8 cellular contexts compared by ENCODE assay signal in the genomic region with DNA sequence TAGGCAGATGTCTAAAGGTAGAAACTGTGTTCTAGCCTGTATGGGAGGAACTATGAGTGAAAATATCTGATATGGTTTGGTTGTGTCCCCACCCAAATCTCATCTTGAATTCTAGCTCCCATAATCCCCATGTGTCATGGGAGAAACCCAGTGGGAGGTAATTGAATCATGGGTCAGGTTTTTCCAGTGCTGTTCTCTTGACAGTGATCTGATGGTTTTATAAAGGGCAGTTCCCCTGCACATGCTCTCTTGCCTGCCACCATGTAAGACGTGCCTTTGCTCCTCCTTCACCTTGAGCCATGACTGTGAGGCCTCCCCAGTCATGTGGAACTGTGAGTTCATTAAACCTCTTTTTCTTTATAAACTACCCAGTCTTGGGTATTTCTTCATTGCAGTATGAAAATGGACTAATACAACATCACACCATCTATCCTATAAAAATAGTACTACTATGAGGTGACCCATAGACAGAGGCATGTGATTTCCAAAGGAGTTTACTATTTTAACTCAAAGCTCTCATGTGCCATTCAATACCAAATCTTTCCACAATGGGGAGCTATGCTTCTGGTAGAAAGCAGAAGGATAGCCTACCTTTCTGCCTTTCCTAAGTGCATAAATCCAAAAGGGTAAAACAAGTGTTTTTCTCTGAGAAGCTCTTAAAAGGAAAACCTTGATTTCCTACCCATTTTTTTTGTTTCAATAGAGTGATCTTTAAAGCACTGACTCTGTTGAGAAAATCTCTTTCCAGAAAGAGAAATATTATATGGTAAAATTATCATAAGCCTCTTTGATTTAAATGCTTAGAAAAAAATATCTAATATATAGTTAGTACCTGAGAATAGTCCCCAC. TPM values are rescaled to one million over a fixed set of nuclear protein-coding genes. Genes with fewer than 3 reads are reported as not detected.
DNase-seq lines count a peak whose midpoint lies in the region; ATAC-seq and TF ChIP-seq lines count a peak whose summit lies in the region.

No MANE protein-coding gene starts in this region.

- CTCF ChIA-PET in activated CD8-positive, alpha-beta memory T cell treated with anti-CD3 and anti-CD28 coated beads, Interleukin-2, amount 10 ng/mL, durations not matched to agents 7 days and 5 days (lab: Charles Lee): interaction anchor here (0.7 to 4.8 kb wide), 19 partner anchors 10 to 441 kb away, joined by 3 to 33 read pairs (median 4); a partner anchor contains a TSS

- peak; percentile 71 for TF ChIP-seq CTCF in chondrocyte (IDR thresholded peaks at IDR 0.05)
- peak; percentile 60 for TF ChIP-seq CTCF in neural crest cell (conservative IDR thresholded peaks at IDR 0.05)

- peaks cover 5% of the 10 kb centered on the region for H3K4me1 Mint-ChIP-seq in activated CD8-positive, alpha-beta memory T cell treated with anti-CD3 and anti-CD28 coated beads, Interleukin-2, amount 10 ng/mL, durations not matched to agents 7 days and 5 days
- H3K4me1 Mint-ChIP-seq in chondrocyte (ENCODE audit: low read depth) (peaks cover 2% of the 10 kb centered on the region), neural crest cell (no peaks in the 10 kb centered on the region)

- DNase-seq in activated CD8-positive, alpha-beta memory T cell treated with anti-CD3 and anti-CD28 coated beads, Interleukin-2, amount 10 ng/mL, durations not matched to agents 7 days and 5 days: no peak
- DNase-seq in activated CD8-positive, alpha-beta memory T cell treated with anti-CD3 and anti-CD28 coated beads for 24 hours: no peak
- peak; percentile 55 for DNase-seq in NAMALWA (ENCODE audit: low spot score)
- DNase-seq in chondrocyte (ENCODE audit: low spot score): no peak
- DNase-seq in neural crest cell (ENCODE audit: low read depth, low spot score): no peak
- DNase-seq in COLO829 (ENCODE audit: low spot score): no peak

- no peaks in the 10 kb centered on the region for H3K9me3 Mint-ChIP-seq in activated CD8-positive, alpha-beta memory T cell treated with anti-CD3 and anti-CD28 coated beads, Interleukin-2, amount 10 ng/mL, durations not matched to agents 7 days and 5 days (ENCODE audit: low read depth)
- H3K9me3 Mint-ChIP-seq in chondrocyte (ENCODE audit: low read depth) (no peaks in the 10 kb centered on the region), neural crest cell (no peaks in the 10 kb centered on the region)

- no peak overlapping the region for H3K27ac Mint-ChIP-seq in activated CD8-positive, alpha-beta memory T cell treated with anti-CD3 and anti-CD28 coated beads, Interleukin-2, amount 10 ng/mL, durations not matched to agents 7 days and 5 days
- peak overlapping the region; percentile 34 for H3K27ac Mint-ChIP-seq in chondrocyte (ENCODE audit: unreplicated experiment)
- H3K27ac Mint-ChIP-seq in neural crest cell (ENCODE audit: unreplicated experiment): peak overlapping the region; percentile 53

- H3K4me3 Mint-ChIP-seq in activated CD8-positive, alpha-beta memory T cell treated with anti-CD3 and anti-CD28 coated beads, Interleukin-2, amount 10 ng/mL, durations not matched to agents 7 days and 5 days: no peak overlapping the region
- no peak overlapping the region for H3K4me3 Mint-ChIP-seq in chondrocyte (ENCODE audit: unreplicated experiment)
- H3K4me3 Mint-ChIP-seq in neural crest cell: no peak overlapping the region

- no peaks in the 10 kb centered on the region for H3K27me3 Mint-ChIP-seq in activated CD8-positive, alpha-beta memory T cell treated with anti-CD3 and anti-CD28 coated beads, Interleukin-2, amount 10 ng/mL, durations not matched to agents 7 days and 5 days
- H3K27me3 Mint-ChIP-seq in chondrocyte (ENCODE audit: low read depth) (no peaks in the 10 kb centered on the region), neural crest cell (ENCODE audit: low read depth) (no peaks in the 10 kb centered on the region)

- ATAC-seq in activated CD8-positive, alpha-beta memory T cell treated with anti-CD3 and anti-CD28 coated beads, Interleukin-2, amount 10 ng/mL, durations not matched to agents 7 days and 5 days: peak; percentile 53
- ATAC-seq in HG02884 (IDR thresholded peaks at IDR 0.05; ENCODE audit: unreplicated experiment) (no peak), HG02623 (IDR thresholded peaks at IDR 0.05; ENCODE audit: unreplicated experiment) (no peak)

- peaks cover 54% of the 10 kb centered on the region for H3K36me3 Mint-ChIP-seq in activated CD8-positive, alpha-beta memory T cell treated with anti-CD3 and anti-CD28 coated beads, Interleukin-2, amount 10 ng/mL, durations not matched to agents 7 days and 5 days
- H3K36me3 Mint-ChIP-seq in chondrocyte (ENCODE audit: low read depth): peaks cover 52% of the 10 kb centered on the region
- H3K36me3 Mint-ChIP-seq in neural crest cell (ENCODE audit: low read depth): peaks cover 24% of the 10 kb centered on the region

RNA-seq across cellular contexts. Expression of a gene that starts 38.8 kb away (rescaled TPM):
- 10 to 100 TPM; 87.9 to 89.8 TPM for total RNA-seq in activated CD8-positive, alpha-beta memory T cell treated with anti-CD3 and anti-CD28 coated beads, Interleukin-2, amount 10 ng/mL, durations not matched to agents 7 days and 5 days
- total RNA-seq in chondrocyte: 406 to 470 TPM (median 421 TPM) in 3 replicates
- 137 and 166 TPM in 2 replicates for total RNA-seq in neural crest cell

RNA-seq across cellular contexts. Expression of a gene that starts 48.4 kb away (rescaled TPM):
- 1 to 10 TPM; 1.9 to 2.4 TPM for total RNA-seq in activated CD8-positive, alpha-beta memory T cell treated with anti-CD3 and anti-CD28 coated beads, Interleukin-2, amount 10 ng/mL, durations not matched to agents 7 days and 5 days
- total RNA-seq in chondrocyte (3.0 to 4.3 TPM (median 3.6 TPM) in 3 replicates), neural crest cell (11.6 and 11.7 TPM in 2 replicates)

RNA-seq across cellular contexts. Expression of a gene that starts 53.5 kb away (rescaled TPM):
- 1 to 10 TPM; 6.4 to 8.2 TPM for total RNA-seq in activated CD8-positive, alpha-beta memory T cell treated with anti-CD3 and anti-CD28 coated beads, Interleukin-2, amount 10 ng/mL, durations not matched to agents 7 days and 5 days
- 20.6 to 25.9 TPM (median 22.6 TPM) in 3 replicates for total RNA-seq in chondrocyte
- 39.5 and 40.7 TPM in 2 replicates for total RNA-seq in neural crest cell
